38 cellular contexts compared by ENCODE assay signal in genomic region chr3:141726483-141726882, GRCh38. TPM values are rescaled to one million over a fixed set of nuclear protein-coding genes. Genes with fewer than 3 reads are reported as not detected.
"Had no signal": no experiment of that assay in that cellular context is flagged by ENCODE, and none has a peak within 500 bp of the region (broad histone marks: within the 10 kb centered on the region; RNA-seq: fewer than 3 reads in every experiment).

No MANE protein-coding gene starts in this region.

- DNase-seq: Kasumi-1, MG63, MM.1S, MV-4-11, NCI-H1048, NCI-H1092, NCI-H1092 treated with DMSO at 0.1 percent for 48 hours, NCI-H1105, NCI-H1417, NCI-H1417 treated with DMSO at 0.1 percent for 48 hours, NCI-H1436, NCI-H1436 treated with DMSO at 0.1 percent for 48 hours, NCI-H146, NCI-H1694, NCI-H1694 treated with DMSO at 0.1 percent for 48 hours, NCI-H187, NCI-H187 treated with DMSO at 0.1 percent for 48 hours, NCI-H1930, NCI-H2029, NCI-H2029 treated with DMSO at 0.1 percent for 48 hours, NCI-H2081, NCI-H2081 treated with DMSO at 0.1 percent for 48 hours, NCI-H2107, NCI-H2171, NCI-H2171 treated with DMSO at 0.1 percent for 48 hours, NCI-H2227 treated with DMSO at 0.1 percent for 48 hours, NCI-H226, NCI-H345, NCI-H446, NCI-H446 treated with DMSO at 0.1 percent for 48 hours, NCI-H510A, NCI-H510A treated with DMSO at 0.1 percent for 48 hours, NCI-H524, NCI-H524 treated with DMSO at 0.1 percent for 48 hours had no signal

- H3K4me3 ChIP-seq: MG63 had no signal

- H3K27me3 ChIP-seq: MG63 had no signal

- H3K36me3 ChIP-seq: MG63 had no signal

RNA-seq across cellular contexts. Expression of gene GRK7, which starts 36.7 kb away (rescaled TPM):
- total RNA-seq: LHCN-M2, M059J, MCF 10A, NCI-H460 had no signal
